ENCODE assay signal across 25 cellular contexts in genomic region chr6:92522589-92522988, GRCh38.
A peak's percentile ranks its signal among the peaks of the same experiment; 100 is the strongest.
DNase-seq lines count a peak whose midpoint lies in the region; ATAC-seq, FAIRE-seq and TF ChIP-seq lines count a peak whose summit lies in the region.
"Had no signal": no experiment of that assay in that cellular context is flagged by ENCODE, and none has a peak within 500 bp of the region (broad histone marks: within the 10 kb centered on the region; RNA-seq: fewer than 3 reads in every experiment).

No MANE protein-coding gene starts in this region.

- TF ChIP-seq CTCF in IMR-90 (conservative IDR thresholded peaks at IDR 0.05; ENCODE audit: low read depth, low read length), result no peak
- TF ChIP-seq CTCF in K562 (IDR thresholded peaks at IDR 0.05 in 2 of 3, conservative IDR thresholded peaks at IDR 0.05 in 1 of 3; ENCODE audit: insufficient read depth in 2 of 3, low read depth in 1 of 3, low read length in 3 of 3), result no peak
- no peak for TF ChIP-seq CTCF in endothelial cell of umbilical vein (IDR thresholded peaks at IDR 0.05; ENCODE audit: extremely low read depth in 1 of 2, insufficient read depth in 1 of 2, low read depth in 1 of 2, low read length in 2 of 2)

- no CpG with 5 or more reads among the region's 2 CpGs for WGBS in IMR-90 (ENCODE audit: extremely low coverage in 2 of 2, insufficient read length in 1 of 2), 2 experiments
- 6% methylated on average over 2 of the region's 2 CpGs for WGBS in K562 (ENCODE audit: insufficient coverage, low coverage, missing lambda C conversion rate)

- H3K23ac ChIP-seq in IMR-90 (ENCODE audit: low read depth, low read length), result no peak overlapping the region

- H3K27ac ChIP-seq in IMR-90 (ENCODE audit: insufficient read depth, low read length), result no peak overlapping the region
- no peak overlapping the region for H3K27ac ChIP-seq in K562 (ENCODE audit: extremely low read depth, low read depth, low read length)
- H3K27ac ChIP-seq in endothelial cell of umbilical vein (ENCODE audit: insufficient read depth, low read depth, low read length), result peak overlapping the region; percentile 69
- H3K27ac ChIP-seq: BLaER1 had no signal

- H3K4me2 ChIP-seq in IMR-90 (ENCODE audit: low read depth, low read length), result no peak overlapping the region
- H3K4me2 ChIP-seq in K562 (ENCODE audit: insufficient read depth, low read length), result no peak overlapping the region
- H3K4me2 ChIP-seq in endothelial cell of umbilical vein (ENCODE audit: insufficient read depth, low read length), result no peak overlapping the region
- H3K4me2 ChIP-seq: BLaER1 had no signal

- TF ChIP-seq EP300 in K562 (IDR thresholded peaks at IDR 0.05; ENCODE audit: low read length), result no peak

- H3K79me1 ChIP-seq in IMR-90 (ENCODE audit: low read depth in 1 of 2, low read length in 2 of 2), result no peaks in the 10 kb centered on the region

- H4K5ac ChIP-seq in IMR-90 (ENCODE audit: low read depth, low read length), result no peak overlapping the region

- H3K79me2 ChIP-seq in K562 (ENCODE audit: control insufficient read depth, insufficient read depth, low read length) (no peaks in the 10 kb centered on the region), endothelial cell of umbilical vein (ENCODE audit: control insufficient read depth, insufficient read depth, low read length) (no peaks in the 10 kb centered on the region)

- no peak overlapping the region for H2BK120ac ChIP-seq in IMR-90 (ENCODE audit: low read depth, low read length)

- ATAC-seq in IMR-90 (ENCODE audit: low read depth) (no peak), K562 (no peak)
- ATAC-seq: GM12878 had no signal

- dilution Hi-C loops in IMR-90 (cut with HindIII; ENCODE audit: low sequenced_read_pairs, unreplicated experiment), result no loop called here
- dilution Hi-C loops in endothelial cell of umbilical vein (cut with MboI; ENCODE audit: extremely low pct_ligation_motif_present, low sequenced_read_pairs), result no loop called here

- H3K27me3 ChIP-seq in IMR-90 (ENCODE audit: control insufficient read depth, insufficient read depth, low read length) (no peaks in the 10 kb centered on the region), K562 (ENCODE audit: control insufficient read depth in 2 of 2, insufficient read depth in 2 of 2, low read length in 2 of 2) (no peaks in the 10 kb centered on the region), endothelial cell of umbilical vein (ENCODE audit: control insufficient read depth in 2 of 2, insufficient read depth in 2 of 2, low read length in 2 of 2) (no peaks in the 10 kb centered on the region)
- H3K27me3 ChIP-seq: BE2C, BLaER1 had no signal

- POLR2A ChIA-PET in IMR-90 (lab: Charles Lee; ENCODE audit: unreplicated experiment), result no interaction called here
- POLR2A ChIA-PET in K562 (lab: Yijun Ruan, JAX), result no interaction called here
- POLR2A ChIA-PET in endothelial cell of umbilical vein (lab: Charles Lee), result no interaction called here

- H3K56ac ChIP-seq in IMR-90 (ENCODE audit: extremely low read depth, insufficient read depth, low read length), result no peak overlapping the region

- H3K9ac ChIP-seq in IMR-90 (ENCODE audit: low read depth, low read length) (no peak overlapping the region), K562 (ENCODE audit: insufficient read depth in 1 of 2, low read depth in 2 of 2, low read length in 2 of 2) (no peak overlapping the region), endothelial cell of umbilical vein (replicated peaks; ENCODE audit: extremely low read depth, insufficient read depth, low read length) (no peak overlapping the region)
- H3K9ac ChIP-seq: BLaER1 had no signal

- DNase-seq in IMR-90, result no peak
- DNase-seq in K562 (ENCODE audit: extremely low read depth in 1 of 4, low spot score in 3 of 4), result no peak
- no peak for DNase-seq in endothelial cell of umbilical vein (ENCODE audit: low read depth, low spot score)
- DNase-seq in posterior vena cava (ENCODE audit: low spot score), result no peak
- no peak for DNase-seq in stimulated activated CD8-positive, alpha-beta memory T cell treated with anti-CD3 and anti-CD28 coated beads, Interleukin-4, amount 100 ng/mL, for 48 hours
- DNase-seq: 8988T; ACHN; BE2C; C1 segment of cervical spinal cord; CD4-positive, alpha-beta memory T cell; CD4-positive, CD25-positive, alpha-beta regulatory T cell; CD8-positive, alpha-beta memory T cell; COR-L47; DMS 273 treated with DMSO at 0.1 percent for 48 hours; DMS153; DMS53; DMS79; DND-41; EL; GDM1 had no signal

- intact Hi-C loops in IMR-90 (cut with micrococcal nuclease) (no loop called here), K562 (cut with micrococcal nuclease) (no loop called here), endothelial cell of umbilical vein (cut with micrococcal nuclease) (no loop called here), posterior vena cava (cut with DNase I) (no loop called here)

- FAIRE-seq in K562 (lab: Jason Lieb, UNC) (no peak), endothelial cell of umbilical vein (lab: Jason Lieb, UNC) (no peak)
- FAIRE-seq: A204.1, GM12878, GM12892, GM18507 had no signal

- CTCF ChIA-PET in IMR-90 (lab: Yijun Ruan, JAX), result no interaction called here
- CTCF ChIA-PET in K562 (lab: Yijun Ruan, JAX; ENCODE audit: low intra/inter-chr PET ratio), result no interaction called here
- CTCF ChIA-PET in endothelial cell of umbilical vein (lab: Charles Lee), result no interaction called here

- H3K9me1 ChIP-seq in IMR-90 (ENCODE audit: insufficient read depth, low read length) (no peaks in the 10 kb centered on the region), K562 (ENCODE audit: control insufficient read depth, insufficient read depth, low read length) (no peaks in the 10 kb centered on the region), endothelial cell of umbilical vein (replicated peaks; ENCODE audit: control insufficient read depth, extremely low read depth, insufficient read depth, low read length) (no peaks in the 10 kb centered on the region)

- no peak for TF ChIP-seq RAD21 in IMR-90 (IDR thresholded peaks at IDR 0.05; ENCODE audit: low read length)
- TF ChIP-seq RAD21 in K562 (CRISPR knock-in tag; conservative IDR thresholded peaks at IDR 0.05 in 1 of 2, IDR thresholded peaks at IDR 0.05 in 1 of 2), result no peak

- H3K14ac ChIP-seq in IMR-90 (replicated peaks; ENCODE audit: low read depth, low read length), result no peak overlapping the region

- no peak overlapping the region for H2AK5ac ChIP-seq in IMR-90 (ENCODE audit: low read depth, low read length)

- H3K4me3 ChIP-seq in IMR-90 (ENCODE audit: insufficient read depth, low read depth, low read length) (no peak overlapping the region), K562 (no peak overlapping the region), endothelial cell of umbilical vein (replicated peaks in 1 of 3; ENCODE audit: insufficient read depth in 1 of 3, low read depth in 1 of 3, low read length in 3 of 3) (no peak overlapping the region)
- H3K4me3 ChIP-seq: BLaER1, GM12878 had no signal

- BruUV-seq in IMR-90 (replicated peaks; lab: Mats Ljungman, UMichigan), result no TSS peak
- no TSS peak for BruUV-seq in K562 (replicated peaks; lab: Mats Ljungman, UMichigan)
- no TSS peak for BruUV-seq in endothelial cell of umbilical vein (replicated peaks; lab: Mats Ljungman, UMichigan)

- no peak overlapping the region for H2AFZ ChIP-seq in IMR-90 (replicated peaks; ENCODE audit: low read length, poor library complexity)
- no peak overlapping the region for H2AFZ ChIP-seq in K562 (ENCODE audit: low read depth, low read length)
- no peak overlapping the region for H2AFZ ChIP-seq in endothelial cell of umbilical vein (ENCODE audit: low read depth, low read length)

- H4K20me1 ChIP-seq in IMR-90 (ENCODE audit: insufficient read depth, low read length), result no peaks in the 10 kb centered on the region
- no peaks in the 10 kb centered on the region for H4K20me1 ChIP-seq in K562 (replicated peaks; ENCODE audit: control insufficient read depth, insufficient read depth, low read length)
- no peaks in the 10 kb centered on the region for H4K20me1 ChIP-seq in endothelial cell of umbilical vein (replicated peaks; ENCODE audit: control insufficient read depth, extremely low read depth, insufficient read depth, low read length)
- H4K20me1 ChIP-seq: BLaER1 had no signal

- H4K8ac ChIP-seq in IMR-90 (ENCODE audit: low read depth in 2 of 2, low read length in 2 of 2), result no peak overlapping the region

- in situ Hi-C loops in IMR-90 (cut with MboI; ENCODE audit: low sequenced_read_pairs), result no loop called here
- in situ Hi-C loops in K562 (cut with MboI), result no loop called here

- H4K91ac ChIP-seq in IMR-90 (ENCODE audit: insufficient read depth, low read depth, low read length), result no peak overlapping the region

- no peaks in the 10 kb centered on the region for H3K4me1 ChIP-seq in IMR-90 (ENCODE audit: control insufficient read depth, insufficient read depth, low read length)
- no peaks in the 10 kb centered on the region for H3K4me1 ChIP-seq in K562 (replicated peaks in 1 of 2; ENCODE audit: control insufficient read depth in 2 of 2, insufficient read depth in 2 of 2, low read length in 2 of 2)
- peaks cover 17% of the 10 kb centered on the region for H3K4me1 ChIP-seq in endothelial cell of umbilical vein (ENCODE audit: control insufficient read depth, extremely low read depth, insufficient read depth, low read length)
- H3K4me1 ChIP-seq: BE2C, BLaER1 had no signal

- no peak overlapping the region for H2BK20ac ChIP-seq in IMR-90 (ENCODE audit: low read depth, low read length)

- H3K36me3 ChIP-seq in IMR-90 (ENCODE audit: control insufficient read depth, insufficient read depth, low read length) (no peaks in the 10 kb centered on the region), K562 (ENCODE audit: control insufficient read depth, insufficient read depth, low read length) (no peaks in the 10 kb centered on the region), endothelial cell of umbilical vein (ENCODE audit: control insufficient read depth in 2 of 2, extremely low read depth in 1 of 2, insufficient read depth in 2 of 2, low read length in 2 of 2) (no peaks in the 10 kb centered on the region)
- H3K36me3 ChIP-seq: BE2C, BLaER1 had no signal

- H2BK15ac ChIP-seq in IMR-90 (ENCODE audit: low read depth, low read length), result no peak overlapping the region

- H2AK9ac ChIP-seq in IMR-90 (replicated peaks; ENCODE audit: low read depth, low read length, poor library complexity), result no peak overlapping the region

- no peak overlapping the region for H2BK5ac ChIP-seq in IMR-90 (ENCODE audit: low read depth, low read length, poor library complexity, severe bottlenecking)

- no peak overlapping the region for H3K4ac ChIP-seq in IMR-90 (ENCODE audit: low read depth, low read length)

- H3K9me3 ChIP-seq in IMR-90 (ENCODE audit: control insufficient read depth, insufficient read depth, low read length), result no peaks in the 10 kb centered on the region
- no peaks in the 10 kb centered on the region; the same call in none of the 2 replicates for H3K9me3 ChIP-seq in K562 (replicated peaks; ENCODE audit: control insufficient read depth, insufficient read depth, low read depth, low read length)
- no peaks in the 10 kb centered on the region for H3K9me3 ChIP-seq in endothelial cell of umbilical vein (replicated peaks; ENCODE audit: control insufficient read depth, insufficient read depth, low read length)
- H3K9me3 ChIP-seq: BE2C, BLaER1 had no signal

- TF ChIP-seq POLR2A in IMR-90 (IDR thresholded peaks at IDR 0.05; ENCODE audit: low read depth, low read length) (no peak), K562 (conservative IDR thresholded peaks at IDR 0.05) (no peak), endothelial cell of umbilical vein (IDR thresholded peaks at IDR 0.05; ENCODE audit: low read depth, low read length) (no peak)

- H3K18ac ChIP-seq in IMR-90 (ENCODE audit: low read depth, low read length), result no peak overlapping the region
